Comparison of ENCODE assay signal across 19 cellular contexts in the genomic region with DNA sequence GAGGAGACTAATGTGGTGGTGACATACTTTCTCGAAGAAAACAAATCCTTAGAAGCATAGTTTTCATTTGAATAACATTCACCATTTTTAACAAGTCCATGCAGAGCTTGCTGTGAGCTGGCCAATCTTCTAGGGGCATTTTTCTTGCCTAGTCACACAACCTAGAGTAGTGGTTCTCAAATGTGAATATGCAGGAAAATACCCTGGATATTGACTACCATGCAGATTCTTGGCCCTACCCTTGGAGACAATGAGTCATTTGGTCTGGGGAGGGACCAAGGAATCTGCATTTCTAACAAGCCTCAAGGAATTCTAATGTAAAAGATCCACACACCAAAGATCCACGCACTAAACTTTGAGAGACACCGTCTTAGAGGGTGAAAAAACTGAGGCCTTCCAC. TPM values are rescaled to one million over a fixed set of nuclear protein-coding genes. Genes with fewer than 3 reads are reported as not detected.
DNase-seq lines count a peak whose midpoint lies in the region; TF ChIP-seq lines count a peak whose summit lies in the region.
"Had no signal": no experiment of that assay in that cellular context is flagged by ENCODE, and none has a peak within 500 bp of the region (broad histone marks: within the 10 kb centered on the region; RNA-seq: fewer than 3 reads in every experiment).

No MANE protein-coding gene starts in this region.

- BruUV-seq in A673 (replicated peaks; lab: Mats Ljungman, UMichigan): no TSS peak

- TF ChIP-seq CTCF in A673 (conservative IDR thresholded peaks at IDR 0.05; ENCODE audit: low read depth, low read length) (no peak), dorsolateral prefrontal cortex (IDR thresholded peaks at IDR 0.05 in 54 of 56, conservative IDR thresholded peaks at IDR 0.05 in 2 of 56; ENCODE audit: low read depth in 1 of 56, partially characterized antibody in 56 of 56) (no peak), nephron progenitor cell (IDR thresholded peaks at IDR 0.05) (no peak), suprapubic skin (IDR thresholded peaks at IDR 0.05) (no peak)

- H3K27me3 ChIP-seq in A673 (replicated peaks; ENCODE audit: insufficient read depth, low read depth, low read length, poor library complexity): no peaks in the 10 kb centered on the region
- peaks cover 0 to 8% (median 0%) of the 10 kb centered on the region in 45 donors for H3K27me3 ChIP-seq in dorsolateral prefrontal cortex
- no peaks in the 10 kb centered on the region for H3K27me3 ChIP-seq in suprapubic skin

- H3K27me3 Mint-ChIP-seq in nephron progenitor cell (ENCODE audit: low read depth, poor library complexity): peaks cover 3% of the 10 kb centered on the region

- H3K4me1 Mint-ChIP-seq in nephron progenitor cell: peaks cover 38% of the 10 kb centered on the region
- H3K4me1 Mint-ChIP-seq: CD14-positive monocyte had no signal

- H3K4me3 ChIP-seq in A673 (ENCODE audit: low read depth, low read length, poor library complexity, severe bottlenecking) (no peak overlapping the region), dorsolateral prefrontal cortex (peak overlapping the region in 2 of 59 donors; percentile 10 to 16), suprapubic skin (no peak overlapping the region)
- H3K4me3 ChIP-seq: K562 had no signal

- POLR2A ChIA-PET in A673 (lab: Charles Lee; ENCODE audit: low non-redundant PET): no interaction called here

- CTCF ChIA-PET in A673 (lab: Charles Lee): no interaction called here

- H3K27ac ChIP-seq in A673 (ENCODE audit: low read depth, low read length, poor library complexity, severe bottlenecking) (peak overlapping the region; percentile 39), dorsolateral prefrontal cortex (peak overlapping the region in 56 of 59 donors; percentile 18 to 92 (median 77)), suprapubic skin (no peak overlapping the region)

- no peak for TF ChIP-seq EP300 in suprapubic skin (IDR thresholded peaks at IDR 0.05)

- DNase-seq in A673 (ENCODE audit: low spot score) (no peak), LHCN-M2 (ENCODE audit: low read depth) (peak; percentile 14), dorsolateral prefrontal cortex (no peak), nephron progenitor cell (no peak), NCI-H524 (lab: John Stamatoyannopoulos, UW) (no peak), NCI-H128 (lab: John Stamatoyannopoulos, UW; ENCODE audit: unreplicated experiment) (no peak), suprapubic skin (ENCODE audit: low spot score in 2 of 2) (no peak)
- DNase-seq in activated CD4-positive, alpha-beta T cell treated with anti-CD3 and anti-CD28 coated beads for 4 hours: no peak
- DNase-seq: AML-193, DMS153, MV-4-11, NCI-H1417 treated with DMSO at 0.1 percent for 48 hours, NCI-H2029, NCI-H446 treated with DMSO at 0.1 percent for 48 hours, NCI-H748 treated with DMSO at 0.1 percent for 48 hours, RPMI8226, SIG-M5 had no signal

- peaks cover 41% of the 10 kb centered on the region for H3K4me1 ChIP-seq in A673 (ENCODE audit: insufficient read depth, low read length, poor library complexity, severe bottlenecking)
- no peaks in the 10 kb centered on the region for H3K4me1 ChIP-seq in suprapubic skin

- peaks cover 19% of the 10 kb centered on the region for H3K9me3 Mint-ChIP-seq in nephron progenitor cell

- no peaks in the 10 kb centered on the region for H3K9me3 ChIP-seq in A673 (ENCODE audit: low read depth, low read length, poor library complexity, severe bottlenecking)
- H3K9me3 ChIP-seq in suprapubic skin: no peaks in the 10 kb centered on the region

- TF ChIP-seq POLR2A in suprapubic skin (IDR thresholded peaks at IDR 0.05): no peak

- peaks cover 80% of the 10 kb centered on the region for H3K36me3 Mint-ChIP-seq in nephron progenitor cell (ENCODE audit: low read depth)
- H3K36me3 Mint-ChIP-seq: CD14-positive monocyte had no signal

- H3K36me3 ChIP-seq in A673 (ENCODE audit: insufficient read depth, low read length, poor library complexity, severe bottlenecking) (no peaks in the 10 kb centered on the region), suprapubic skin (no peaks in the 10 kb centered on the region)

- peak overlapping the region; percentile 79 for H3K27ac Mint-ChIP-seq in nephron progenitor cell
- H3K27ac Mint-ChIP-seq: CD14-positive monocyte had no signal

- intact Hi-C loops in A673 (cut with micrococcal nuclease; ENCODE audit: unreplicated experiment): loop anchor here (5.0 kb wide), 1 partner anchor 94 kb away; no protein-coding TSS in a partner anchor
- intact Hi-C loops in dorsolateral prefrontal cortex (cut with DNase I): loop anchor here (2.0 to 10.0 kb wide), 4 partner anchors 18 to 94 kb away; no protein-coding TSS in a partner anchor

- WGBS in suprapubic skin: 68% methylated on average over 3 of the region's 3 CpGs

- H3K4me3 Mint-ChIP-seq in nephron progenitor cell: no peak overlapping the region
- H3K4me3 Mint-ChIP-seq: CD14-positive monocyte had no signal

RNA-seq across cellular contexts. Expression of a gene that starts 23.5 kb away (rescaled TPM):
- total RNA-seq in A673 (2021) (14.7 and 18.4 TPM in 2 replicates), LHCN-M2 (2014; rRNA removed) (0.40 and 0.64 TPM in 2 replicates), dorsolateral prefrontal cortex (1 to 10 TPM in 54 of 120 experiments, under 1 TPM in 63, not detected in 3; 0.14 to 5.8 (median 0.91) TPM), suprapubic skin (1 to 10 TPM in 1 of 4 donors, under 1 TPM in 3; 0.19 to 1.4 (median 0.61) TPM)
- 2.1 TPM for polyA plus RNA-seq in LHCN-M2 (2012)
- total RNA-seq: K562 had no signal
- polyA plus RNA-seq: CD14-positive monocyte, K562 had no signal
